1 cellular context compared by ENCODE assay signal in the genomic region with DNA sequence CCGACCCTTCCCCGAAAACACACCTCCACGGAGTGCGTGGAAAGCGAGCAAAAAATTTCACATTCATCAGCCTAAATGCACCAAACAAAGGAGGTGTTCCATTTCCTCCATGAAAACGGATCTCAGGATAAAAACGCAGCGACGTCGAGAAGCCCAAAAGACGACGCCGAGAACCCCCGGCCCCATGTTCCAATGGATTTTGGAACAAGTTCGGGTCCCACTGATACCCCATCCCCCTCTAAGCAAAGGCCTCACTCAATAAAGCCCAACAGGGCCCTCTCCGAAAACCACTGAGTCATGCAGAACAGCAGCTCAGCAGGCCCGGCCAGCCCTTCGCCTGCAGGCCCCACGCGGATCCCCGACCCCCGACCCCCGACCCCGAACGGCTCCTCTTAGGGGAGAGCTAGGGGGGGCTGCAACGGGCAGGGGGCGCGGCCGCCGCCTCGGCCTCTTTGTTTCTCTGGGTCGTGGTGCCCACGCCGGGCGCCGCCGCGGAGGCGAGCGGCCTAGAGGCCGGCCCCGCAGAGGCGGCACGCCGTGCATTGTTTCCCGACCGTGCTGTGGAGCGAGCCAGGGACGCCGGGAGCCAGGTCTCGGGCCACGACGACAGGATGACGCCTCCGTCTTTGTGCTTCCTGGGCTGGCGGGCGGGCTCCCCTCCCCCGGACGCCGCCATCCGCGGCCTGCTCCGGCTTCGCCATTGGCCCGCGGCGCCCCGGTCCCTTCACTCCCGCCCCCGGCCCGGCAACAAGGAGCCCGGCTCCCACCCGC.
TF ChIP-seq lines count a peak whose summit lies in the region.

No MANE protein-coding gene starts in this region.

TF ChIP-seq in H1, 55 proteins besides CTCF, POLR2A, EP300 and RAD21:
- TF ChIP-seq SUZ12 (IDR thresholded peaks at IDR 0.05; ENCODE audit: low read length) (no peak), NANOG (IDR thresholded peaks at IDR 0.05; ENCODE audit: insufficient read depth, low read depth, low read length, poor library complexity, severe bottlenecking) (no peak), GABPA (IDR thresholded peaks at IDR 0.05; ENCODE audit: borderline replicate concordance, insufficient read depth, low read length) (no peak), KDM4A (IDR thresholded peaks at IDR 0.05; ENCODE audit: low read depth, low read length, severe bottlenecking) (peak; percentile 7), TEAD4 (IDR thresholded peaks at IDR 0.05; ENCODE audit: low read depth, low read length) (no peak), PHF8 (conservative IDR thresholded peaks at IDR 0.05; ENCODE audit: low read depth, low read length) (peak; percentile 5), RBBP5 (IDR thresholded peaks at IDR 0.05; ENCODE audit: borderline replicate concordance, low read depth, low read length) (no peak), CBX8 (IDR thresholded peaks at IDR 0.05; ENCODE audit: borderline replicate concordance, low read depth, low read length) (no peak), SIRT6 (IDR thresholded peaks at IDR 0.05; ENCODE audit: low read length) (no peak), CHD2 (IDR thresholded peaks at IDR 0.05; ENCODE audit: low read length) (no peak), FOSL1 (IDR thresholded peaks at IDR 0.05; ENCODE audit: insufficient read depth, low read depth, low read length) (no peak), RFX5 (IDR thresholded peaks at IDR 0.05; ENCODE audit: borderline replicate concordance, low read depth, low read length) (no peak), BCL11A (IDR thresholded peaks at IDR 0.05; ENCODE audit: low read depth in 2 of 2, low read length in 2 of 2) (no peak), BRCA1 (IDR thresholded peaks at IDR 0.05; ENCODE audit: low read depth, low read length) (no peak), SIN3A (conservative IDR thresholded peaks at IDR 0.05 in 1 of 2, IDR thresholded peaks at IDR 0.05 in 1 of 2; ENCODE audit: low read depth in 1 of 2, low read length in 2 of 2) (no peak; a peak in 1 of 4 replicates), SRF (IDR thresholded peaks at IDR 0.05; ENCODE audit: low read depth, low read length) (no peak), TCF12 (IDR thresholded peaks at IDR 0.05; ENCODE audit: low read depth, low read length) (no peak), YY1 (IDR thresholded peaks at IDR 0.05; ENCODE audit: low read depth, low read length) (no peak), RNF2 (IDR thresholded peaks at IDR 0.05; ENCODE audit: borderline replicate concordance, low read depth, low read length, missing control alignments, poor library complexity, severe bottlenecking) (no peak), TAF7 (optimal IDR thresholded peaks at IDR 0.05; ENCODE audit: borderline replicate concordance, low read depth, low read length) (peak; percentile 53), ZNF274 (IDR thresholded peaks at IDR 0.05; ENCODE audit: borderline replicate concordance, extremely low read depth, low read length) (no peak), CTBP2 (IDR thresholded peaks at IDR 0.05; ENCODE audit: borderline replicate concordance, insufficient read depth, insufficient read length, low read length) (no peak), CBX5 (IDR thresholded peaks at IDR 0.05; ENCODE audit: low read depth, low read length) (no peak), TAF1 (IDR thresholded peaks at IDR 0.05; ENCODE audit: low read depth, low read length) (no peak), RXRA (IDR thresholded peaks at IDR 0.05; ENCODE audit: insufficient read depth, low read depth, low read length) (no peak), POLR2AphosphoS5 (IDR thresholded peaks at IDR 0.05; ENCODE audit: low read depth, low read length) (peak; percentile 76; the same call in 1 of the 2 replicates), SP1 (IDR thresholded peaks at IDR 0.05; ENCODE audit: low read depth, low read length) (no peak), JUND (IDR thresholded peaks at IDR 0.05; ENCODE audit: low read length) (no peak), JUN (IDR thresholded peaks at IDR 0.05; ENCODE audit: low read depth, low read length) (no peak), KDM1A (IDR thresholded peaks at IDR 0.05; ENCODE audit: borderline replicate concordance, low read length) (no peak), TBP (IDR thresholded peaks at IDR 0.05; ENCODE audit: low read depth, low read length) (no peak), CREB1 (IDR thresholded peaks at IDR 0.05) (0 out of 2 replicates have a peak, but pooled peaks have one; percentile 10), HDAC6 (IDR thresholded peaks at IDR 0.05; ENCODE audit: low read depth, low read length) (no peak), CHD1 (IDR thresholded peaks at IDR 0.05; ENCODE audit: low read depth, low read length) (no peak), SIX5 (IDR thresholded peaks at IDR 0.05; ENCODE audit: low read depth, low read length) (no peak), SP4 (IDR thresholded peaks at IDR 0.05; ENCODE audit: low read length) (no peak), CEBPB (IDR thresholded peaks at IDR 0.05; ENCODE audit: low read depth, low read length) (no peak), BACH1 (IDR thresholded peaks at IDR 0.05; ENCODE audit: low read length) (peak; percentile 51; the same call in 1 of the 2 replicates), NRF1 (IDR thresholded peaks at IDR 0.05; ENCODE audit: low read depth, low read length) (no peak), EGR1 (IDR thresholded peaks at IDR 0.05; ENCODE audit: borderline replicate concordance, low read depth, low read length) (no peak), EZH2 (IDR thresholded peaks at IDR 0.05; ENCODE audit: low read depth, low read length, severe bottlenecking) (no peak), SP2 (IDR thresholded peaks at IDR 0.05; ENCODE audit: low read length) (no peak), POU5F1 (IDR thresholded peaks at IDR 0.05; ENCODE audit: low read depth, low read length) (no peak), KDM5A (IDR thresholded peaks at IDR 0.05; ENCODE audit: low read length) (no peak), ASH2L (IDR thresholded peaks at IDR 0.05; ENCODE audit: low read length) (no peak), GTF2F1 (IDR thresholded peaks at IDR 0.05; ENCODE audit: borderline replicate concordance, low read depth, low read length) (no peak), SAP30 (IDR thresholded peaks at IDR 0.05; ENCODE audit: insufficient read depth, insufficient replicate concordance, low read length) (no peak), MAFK (IDR thresholded peaks at IDR 0.05; ENCODE audit: low read depth, low read length) (peak; percentile 39; the same call in 1 of the 2 replicates), HDAC2 (IDR thresholded peaks at IDR 0.05; ENCODE audit: borderline replicate concordance in 1 of 2, low read depth in 2 of 2, low read length in 2 of 2) (no peak)
- TF ChIP-seq, protein P1, sequence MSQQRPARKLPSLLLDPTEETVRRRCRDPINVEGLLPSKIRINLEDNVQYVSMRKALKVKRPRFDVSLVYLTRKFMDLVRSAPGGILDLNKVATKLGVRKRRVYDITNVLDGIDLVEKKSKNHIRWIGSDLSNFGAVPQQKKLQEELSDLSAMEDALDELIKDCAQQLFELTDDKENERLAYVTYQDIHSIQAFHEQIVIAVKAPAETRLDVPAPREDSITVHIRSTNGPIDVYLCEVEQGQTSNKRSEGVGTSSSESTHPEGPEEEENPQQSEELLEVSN (IDR thresholded peaks at IDR 0.05): no peak
- TF ChIP-seq, protein P2, sequence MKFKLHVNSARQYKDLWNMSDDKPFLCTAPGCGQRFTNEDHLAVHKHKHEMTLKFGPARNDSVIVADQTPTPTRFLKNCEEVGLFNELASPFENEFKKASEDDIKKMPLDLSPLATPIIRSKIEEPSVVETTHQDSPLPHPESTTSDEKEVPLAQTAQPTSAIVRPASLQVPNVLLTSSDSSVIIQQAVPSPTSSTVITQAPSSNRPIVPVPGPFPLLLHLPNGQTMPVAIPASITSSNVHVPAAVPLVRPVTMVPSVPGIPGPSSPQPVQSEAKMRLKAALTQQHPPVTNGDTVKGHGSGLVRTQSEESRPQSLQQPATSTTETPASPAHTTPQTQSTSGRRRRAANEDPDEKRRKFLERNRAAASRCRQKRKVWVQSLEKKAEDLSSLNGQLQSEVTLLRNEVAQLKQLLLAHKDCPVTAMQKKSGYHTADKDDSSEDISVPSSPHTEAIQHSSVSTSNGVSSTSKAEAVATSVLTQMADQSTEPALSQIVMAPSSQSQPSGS (IDR thresholded peaks at IDR 0.05; ENCODE audit: low read length): no peak
- TF ChIP-seq, protein P3, sequence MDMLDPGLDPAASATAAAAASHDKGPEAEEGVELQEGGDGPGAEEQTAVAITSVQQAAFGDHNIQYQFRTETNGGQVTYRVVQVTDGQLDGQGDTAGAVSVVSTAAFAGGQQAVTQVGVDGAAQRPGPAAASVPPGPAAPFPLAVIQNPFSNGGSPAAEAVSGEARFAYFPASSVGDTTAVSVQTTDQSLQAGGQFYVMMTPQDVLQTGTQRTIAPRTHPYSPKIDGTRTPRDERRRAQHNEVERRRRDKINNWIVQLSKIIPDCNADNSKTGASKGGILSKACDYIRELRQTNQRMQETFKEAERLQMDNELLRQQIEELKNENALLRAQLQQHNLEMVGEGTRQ (IDR thresholded peaks at IDR 0.05; ENCODE audit: low read length): no peak
- TF ChIP-seq, protein P4, sequence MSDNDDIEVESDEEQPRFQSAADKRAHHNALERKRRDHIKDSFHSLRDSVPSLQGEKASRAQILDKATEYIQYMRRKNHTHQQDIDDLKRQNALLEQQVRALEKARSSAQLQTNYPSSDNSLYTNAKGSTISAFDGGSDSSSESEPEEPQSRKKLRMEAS (IDR thresholded peaks at IDR 0.05): no peak
- TF ChIP-seq, protein P5, sequence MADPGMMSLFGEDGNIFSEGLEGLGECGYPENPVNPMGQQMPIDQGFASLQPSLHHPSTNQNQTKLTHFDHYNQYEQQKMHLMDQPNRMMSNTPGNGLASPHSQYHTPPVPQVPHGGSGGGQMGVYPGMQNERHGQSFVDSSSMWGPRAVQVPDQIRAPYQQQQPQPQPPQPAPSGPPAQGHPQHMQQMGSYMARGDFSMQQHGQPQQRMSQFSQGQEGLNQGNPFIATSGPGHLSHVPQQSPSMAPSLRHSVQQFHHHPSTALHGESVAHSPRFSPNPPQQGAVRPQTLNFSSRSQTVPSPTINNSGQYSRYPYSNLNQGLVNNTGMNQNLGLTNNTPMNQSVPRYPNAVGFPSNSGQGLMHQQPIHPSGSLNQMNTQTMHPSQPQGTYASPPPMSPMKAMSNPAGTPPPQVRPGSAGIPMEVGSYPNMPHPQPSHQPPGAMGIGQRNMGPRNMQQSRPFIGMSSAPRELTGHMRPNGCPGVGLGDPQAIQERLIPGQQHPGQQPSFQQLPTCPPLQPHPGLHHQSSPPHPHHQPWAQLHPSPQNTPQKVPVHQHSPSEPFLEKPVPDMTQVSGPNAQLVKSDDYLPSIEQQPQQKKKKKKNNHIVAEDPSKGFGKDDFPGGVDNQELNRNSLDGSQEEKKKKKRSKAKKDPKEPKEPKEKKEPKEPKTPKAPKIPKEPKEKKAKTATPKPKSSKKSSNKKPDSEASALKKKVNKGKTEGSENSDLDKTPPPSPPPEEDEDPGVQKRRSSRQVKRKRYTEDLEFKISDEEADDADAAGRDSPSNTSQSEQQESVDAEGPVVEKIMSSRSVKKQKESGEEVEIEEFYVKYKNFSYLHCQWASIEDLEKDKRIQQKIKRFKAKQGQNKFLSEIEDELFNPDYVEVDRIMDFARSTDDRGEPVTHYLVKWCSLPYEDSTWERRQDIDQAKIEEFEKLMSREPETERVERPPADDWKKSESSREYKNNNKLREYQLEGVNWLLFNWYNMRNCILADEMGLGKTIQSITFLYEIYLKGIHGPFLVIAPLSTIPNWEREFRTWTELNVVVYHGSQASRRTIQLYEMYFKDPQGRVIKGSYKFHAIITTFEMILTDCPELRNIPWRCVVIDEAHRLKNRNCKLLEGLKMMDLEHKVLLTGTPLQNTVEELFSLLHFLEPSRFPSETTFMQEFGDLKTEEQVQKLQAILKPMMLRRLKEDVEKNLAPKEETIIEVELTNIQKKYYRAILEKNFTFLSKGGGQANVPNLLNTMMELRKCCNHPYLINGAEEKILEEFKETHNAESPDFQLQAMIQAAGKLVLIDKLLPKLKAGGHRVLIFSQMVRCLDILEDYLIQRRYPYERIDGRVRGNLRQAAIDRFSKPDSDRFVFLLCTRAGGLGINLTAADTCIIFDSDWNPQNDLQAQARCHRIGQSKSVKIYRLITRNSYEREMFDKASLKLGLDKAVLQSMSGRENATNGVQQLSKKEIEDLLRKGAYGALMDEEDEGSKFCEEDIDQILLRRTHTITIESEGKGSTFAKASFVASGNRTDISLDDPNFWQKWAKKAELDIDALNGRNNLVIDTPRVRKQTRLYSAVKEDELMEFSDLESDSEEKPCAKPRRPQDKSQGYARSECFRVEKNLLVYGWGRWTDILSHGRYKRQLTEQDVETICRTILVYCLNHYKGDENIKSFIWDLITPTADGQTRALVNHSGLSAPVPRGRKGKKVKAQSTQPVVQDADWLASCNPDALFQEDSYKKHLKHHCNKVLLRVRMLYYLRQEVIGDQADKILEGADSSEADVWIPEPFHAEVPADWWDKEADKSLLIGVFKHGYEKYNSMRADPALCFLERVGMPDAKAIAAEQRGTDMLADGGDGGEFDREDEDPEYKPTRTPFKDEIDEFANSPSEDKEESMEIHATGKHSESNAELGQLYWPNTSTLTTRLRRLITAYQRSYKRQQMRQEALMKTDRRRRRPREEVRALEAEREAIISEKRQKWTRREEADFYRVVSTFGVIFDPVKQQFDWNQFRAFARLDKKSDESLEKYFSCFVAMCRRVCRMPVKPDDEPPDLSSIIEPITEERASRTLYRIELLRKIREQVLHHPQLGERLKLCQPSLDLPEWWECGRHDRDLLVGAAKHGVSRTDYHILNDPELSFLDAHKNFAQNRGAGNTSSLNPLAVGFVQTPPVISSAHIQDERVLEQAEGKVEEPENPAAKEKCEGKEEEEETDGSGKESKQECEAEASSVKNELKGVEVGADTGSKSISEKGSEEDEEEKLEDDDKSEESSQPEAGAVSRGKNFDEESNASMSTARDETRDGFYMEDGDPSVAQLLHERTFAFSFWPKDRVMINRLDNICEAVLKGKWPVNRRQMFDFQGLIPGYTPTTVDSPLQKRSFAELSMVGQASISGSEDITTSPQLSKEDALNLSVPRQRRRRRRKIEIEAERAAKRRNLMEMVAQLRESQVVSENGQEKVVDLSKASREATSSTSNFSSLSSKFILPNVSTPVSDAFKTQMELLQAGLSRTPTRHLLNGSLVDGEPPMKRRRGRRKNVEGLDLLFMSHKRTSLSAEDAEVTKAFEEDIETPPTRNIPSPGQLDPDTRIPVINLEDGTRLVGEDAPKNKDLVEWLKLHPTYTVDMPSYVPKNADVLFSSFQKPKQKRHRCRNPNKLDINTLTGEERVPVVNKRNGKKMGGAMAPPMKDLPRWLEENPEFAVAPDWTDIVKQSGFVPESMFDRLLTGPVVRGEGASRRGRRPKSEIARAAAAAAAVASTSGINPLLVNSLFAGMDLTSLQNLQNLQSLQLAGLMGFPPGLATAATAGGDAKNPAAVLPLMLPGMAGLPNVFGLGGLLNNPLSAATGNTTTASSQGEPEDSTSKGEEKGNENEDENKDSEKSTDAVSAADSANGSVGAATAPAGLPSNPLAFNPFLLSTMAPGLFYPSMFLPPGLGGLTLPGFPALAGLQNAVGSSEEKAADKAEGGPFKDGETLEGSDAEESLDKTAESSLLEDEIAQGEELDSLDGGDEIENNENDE (IDR thresholded peaks at IDR 0.05; ENCODE audit: insufficient replicate concordance, low read length): no peak
- TF ChIP-seq, protein P6, sequence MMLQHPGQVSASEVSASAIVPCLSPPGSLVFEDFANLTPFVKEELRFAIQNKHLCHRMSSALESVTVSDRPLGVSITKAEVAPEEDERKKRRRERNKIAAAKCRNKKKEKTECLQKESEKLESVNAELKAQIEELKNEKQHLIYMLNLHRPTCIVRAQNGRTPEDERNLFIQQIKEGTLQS (IDR thresholded peaks at IDR 0.05; ENCODE audit: insufficient read depth, low read depth, low read length): no peak
TF ChIP-seq in H1: peak in this region for 7.
